In the genomic region with DNA sequence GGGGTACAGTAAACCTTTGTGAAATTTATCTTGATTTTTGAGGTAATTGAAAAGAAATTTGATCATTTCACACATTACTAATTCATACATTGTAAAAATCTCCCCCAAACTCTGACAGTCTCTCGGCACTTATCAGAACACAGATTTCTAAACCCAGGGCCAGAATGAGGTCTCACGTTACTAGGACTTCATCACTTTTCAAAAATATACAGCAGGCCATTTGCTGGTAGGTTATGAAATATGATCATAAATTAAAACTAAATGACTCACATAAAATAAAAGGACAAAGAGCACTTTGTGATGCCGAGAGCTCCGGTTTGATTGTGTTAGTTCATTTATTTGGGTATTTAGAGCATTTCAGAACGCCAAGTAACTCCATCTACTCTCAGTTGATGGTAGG, we compare ENCODE assay signal across 29 cellular contexts. TPM values are rescaled to one million over a fixed set of nuclear protein-coding genes. Genes with fewer than 3 reads are reported as not detected.
"Had no signal": no experiment of that assay in that cellular context is flagged by ENCODE, and none has a peak within 500 bp of the region (broad histone marks: within the 10 kb centered on the region; RNA-seq: fewer than 3 reads in every experiment).

No MANE protein-coding gene starts in this region.

- H3K4me1 ChIP-seq: adrenal gland, body of pancreas, breast epithelium had no signal

- DNase-seq: activated CD4-positive, alpha-beta T cell treated with anti-CD3 and anti-CD28 coated beads, Interleukin-2, amount 10 ng/mL, durations not matched to agents 24 days and 14 days; activated CD4-positive, alpha-beta T cell treated with anti-CD3 and anti-CD28 coated beads, Interleukin-2, amount 50 U/mL, for 4 hours; activated CD8-positive, alpha-beta T cell treated with anti-CD3 and anti-CD28 coated beads for 36 hours; activated gamma-delta T cell; activated naive CD4-positive, alpha-beta T cell treated with Interleukin-2 at 50 U/mL for 16 hours; activated T-cell treated with anti-CD3 and anti-CD28 coated beads, Interleukin-2, amount 50 U/mL, for 1 hour; activated T-cell treated with anti-CD3 and anti-CD28 coated beads, Interleukin-2, amount 50 U/mL, for 72 hours; adrenal gland; body of pancreas; NCI-H1105; NCI-H1417 treated with DMSO at 0.1 percent for 48 hours; NCI-H187 treated with DMSO at 0.1 percent for 48 hours; NCI-H2081; NCI-H345; NCI-H524 treated with DMSO at 0.1 percent for 48 hours; NK-92 treated with Interleukin-12 subunit alpha and Interleukin-12 subunit beta, amount 100 ng/mL, for 24 hours; PC-9; Right ventricle myocardium superior; T-helper 1 cell; T1000 had no signal

- H2AFZ ChIP-seq: PC-9 had no signal

- H3K27me3 ChIP-seq: body of pancreas had no signal

- H3K9ac ChIP-seq: KMS-11 had no signal

- H3K36me3 ChIP-seq: adrenal gland, breast epithelium had no signal

- ATAC-seq: activated CD8-positive, alpha-beta T cell treated with anti-CD3 and anti-CD28 coated beads for 36 hours; activated naive CD4-positive, alpha-beta T cell treated with anti-CD3 and anti-CD28 coated beads, Interleukin-2, amount 50 U/mL, for 72 hours; activated T-cell treated with anti-CD3 and anti-CD28 coated beads, Interleukin-2, amount 50 U/mL, for 72 hours; activated T-helper 17 cell treated with anti-CD3 and anti-CD28 coated beads, Interleukin-2, amount 50 U/mL, for 72 hours; body of pancreas had no signal

- H3K4me2 ChIP-seq: KMS-11, PC-9 had no signal

- H3K27ac ChIP-seq: adrenal gland, body of pancreas, breast epithelium, KMS-11, PC-9, RWPE1, SK-N-MC had no signal

- H3K4me3 ChIP-seq: adrenal gland, body of pancreas, breast epithelium, PC-9, SK-N-MC had no signal

- H3K9me3 ChIP-seq: adrenal gland, body of pancreas, breast epithelium had no signal

RNA-seq across cellular contexts. Expression of a gene that starts 17.0 kb away (rescaled TPM):
- total RNA-seq: activated CD4-positive, alpha-beta T cell treated with anti-CD3 and anti-CD28 coated beads, Interleukin-2, amount 10 ng/mL, durations not matched to agents 24 days and 14 days; activated CD8-positive, alpha-beta memory T cell treated with anti-CD3 and anti-CD28 coated beads for 36 hours; activated CD8-positive, alpha-beta T cell treated with anti-CD3 and anti-CD28 coated beads for 36 hours; activated naive CD4-positive, alpha-beta T cell treated with anti-CD3 and anti-CD28 coated beads, Interleukin-2, amount 50 U/mL, for 72 hours; activated T-helper 17 cell treated with anti-CD3 and anti-CD28 coated beads, Interleukin-2, amount 50 U/mL, for 72 hours; body of pancreas; M059J; PC-9; T-helper 2 cell treated with Interferon-gamma antibody and Interleukin-4, amounts not matched to agents 100 ng/mL and 5 ng/mL, for 36 hours had no signal
